ENCODE assay signal across 11 cellular contexts in genomic region chr5:31987985-31988710, GRCh38.
DNase-seq lines count a peak whose midpoint lies in the region; ATAC-seq and TF ChIP-seq lines count a peak whose summit lies in the region.
"Had no signal": no experiment of that assay in that cellular context is flagged by ENCODE, and none has a peak within 500 bp of the region (broad histone marks: within the 10 kb centered on the region; RNA-seq: fewer than 3 reads in every experiment).

No MANE protein-coding gene starts in this region.

- H3K4me1 Mint-ChIP-seq in H9 = peaks cover 33 to 43% of the 10 kb centered on the region in 2 experiments
- H3K4me1 Mint-ChIP-seq in stimulated activated effector memory CD8-positive, alpha-beta T cell treated with anti-CD3 and anti-CD28 coated beads, Interleukin-12 subunit alpha, Interleukin-12 subunit beta, amount 100 ng/mL, for 72 hours = no peaks in the 10 kb centered on the region

- no peak overlapping the region for H3K23ac ChIP-seq in H9 (ENCODE audit: insufficient read length, low read depth, low read length)

- H3K79me1 ChIP-seq in H9 (ENCODE audit: insufficient read depth, low read depth, low read length, poor library complexity, severe bottlenecking) = no peaks in the 10 kb centered on the region

- H3K27me3 Mint-ChIP-seq in H9 (ENCODE audit: low read depth) = no peaks in the 10 kb centered on the region

- no peak overlapping the region for H2AFZ ChIP-seq in H9 (ENCODE audit: low read length)

- H3K27me3 ChIP-seq in H9 (ENCODE audit: insufficient read depth, low read length) = no peaks in the 10 kb centered on the region

- no peak overlapping the region for H3K27ac ChIP-seq in H9 (ENCODE audit: insufficient read length, low read depth, low read length)

- H3K4me3 Mint-ChIP-seq in H9 = no peak overlapping the region
- no peak overlapping the region for H3K4me3 Mint-ChIP-seq in stimulated activated effector memory CD8-positive, alpha-beta T cell treated with anti-CD3 and anti-CD28 coated beads, Interleukin-12 subunit alpha, Interleukin-12 subunit beta, amount 100 ng/mL, for 72 hours

- no peak for DNase-seq in H9
- DNase-seq in fibroblast of peridontal ligament (ENCODE audit: extremely low read depth) = peak; percentile 97
- no peak for DNase-seq in stimulated activated effector memory CD8-positive, alpha-beta T cell treated with anti-CD3 and anti-CD28 coated beads, Interleukin-12 subunit alpha, Interleukin-12 subunit beta, amount 100 ng/mL, for 72 hours (ENCODE audit: low spot score in 2 of 2)
- no peak for DNase-seq in NCI-H748 treated with DMSO at 0.1 percent for 48 hours (lab: John Stamatoyannopoulos, UW)
- no peak for DNase-seq in NCI-H1436 treated with DMSO at 0.1 percent for 48 hours (lab: John Stamatoyannopoulos, UW)
- DNase-seq: amygdala; midbrain; small intestine; stimulated activated naive CD8-positive, alpha-beta T cell treated with anti-CD3 and anti-CD28 coated beads, Interleukin-15, Interleukin-2, amounts not matched to agents 100 U/mL and 50 U/mL, for 24 hours had no signal

- H2BK20ac ChIP-seq in H9 (ENCODE audit: low read depth, low read length, poor library complexity, severe bottlenecking) = no peak overlapping the region

- H3K27ac Mint-ChIP-seq in H9 = peak overlapping the region in 2 of 3 experiments; percentile 7 to 17; a peak in 2 of 7 replicates
- no peak overlapping the region for H3K27ac Mint-ChIP-seq in stimulated activated effector memory CD8-positive, alpha-beta T cell treated with anti-CD3 and anti-CD28 coated beads, Interleukin-12 subunit alpha, Interleukin-12 subunit beta, amount 100 ng/mL, for 72 hours

- H3K36me3 Mint-ChIP-seq in H9 (ENCODE audit: insufficient read depth in 1 of 3, low read depth in 3 of 3) = peaks cover 8 to 15% (median 13%) of the 10 kb centered on the region in 3 experiments
- no peaks in the 10 kb centered on the region for H3K36me3 Mint-ChIP-seq in stimulated activated effector memory CD8-positive, alpha-beta T cell treated with anti-CD3 and anti-CD28 coated beads, Interleukin-12 subunit alpha, Interleukin-12 subunit beta, amount 100 ng/mL, for 72 hours

- H3K4me1 ChIP-seq in H9 (ENCODE audit: insufficient read depth, low read length) = peaks cover 7% of the 10 kb centered on the region; the same call in 1 of the 2 replicates

- H3K79me2 ChIP-seq in H9 (ENCODE audit: insufficient read depth, low read length) = no peaks in the 10 kb centered on the region

- H3K9me3 ChIP-seq in H9 (ENCODE audit: control insufficient read depth, low read depth, low read length) = no peaks in the 10 kb centered on the region

- no peak overlapping the region for H2BK12ac ChIP-seq in H9 (ENCODE audit: insufficient read length, low read depth, low read length)

- no peak overlapping the region for H3K4me2 ChIP-seq in H9 (ENCODE audit: insufficient read depth, insufficient read length, low read length)

- no peak overlapping the region for H2BK5ac ChIP-seq in H9 (ENCODE audit: insufficient read length, low read length)

- no peak overlapping the region for H3K9ac ChIP-seq in H9 (ENCODE audit: extremely low read depth, insufficient read length, low read length)

- no peak overlapping the region for H3K14ac ChIP-seq in H9 (ENCODE audit: insufficient read depth, low read length)

- H3K9me3 Mint-ChIP-seq in H9 = peaks cover 9 to 10% of the 10 kb centered on the region in 2 experiments
- H3K9me3 Mint-ChIP-seq in stimulated activated effector memory CD8-positive, alpha-beta T cell treated with anti-CD3 and anti-CD28 coated beads, Interleukin-12 subunit alpha, Interleukin-12 subunit beta, amount 100 ng/mL, for 72 hours = peaks cover 3% of the 10 kb centered on the region

- no peak overlapping the region for H4K8ac ChIP-seq in H9 (replicated peaks; ENCODE audit: insufficient read length, low read depth, low read length)

- H4K91ac ChIP-seq in H9 (ENCODE audit: insufficient read length, low read depth, low read length) = no peak overlapping the region

- no peak overlapping the region for H2AK5ac ChIP-seq in H9 (ENCODE audit: insufficient read length, low read length)

- no peak overlapping the region for H2BK15ac ChIP-seq in H9 (ENCODE audit: low read depth, low read length)

- no peak overlapping the region for H3T11ph ChIP-seq in H9 (ENCODE audit: low read length)

- no peak for TF ChIP-seq CTCF in H9 (conservative IDR thresholded peaks at IDR 0.05)

- no CpG with 5 or more reads among the region's 7 CpGs for WGBS in H9 (ENCODE audit: extremely low coverage, insufficient read length, low lambda C conversion rate)

- H3K56ac ChIP-seq in H9 (ENCODE audit: insufficient read length, low read depth, low read length) = no peak overlapping the region

- no peak overlapping the region for H4K5ac ChIP-seq in H9 (ENCODE audit: insufficient read length, low read depth, low read length)

- ATAC-seq in SK-N-SH treated with all-trans-retinoic acid at 6 μM for 48 hours = peak; percentile 92
- peak; percentile 11 for ATAC-seq in stimulated activated effector memory CD8-positive, alpha-beta T cell treated with anti-CD3 and anti-CD28 coated beads, Interleukin-12 subunit alpha, Interleukin-12 subunit beta, amount 100 ng/mL, for 72 hours
- no peak for ATAC-seq in HG03521 (IDR thresholded peaks at IDR 0.05; ENCODE audit: unreplicated experiment)
- ATAC-seq: stimulated activated naive CD8-positive, alpha-beta T cell treated with anti-CD3 and anti-CD28 coated beads, Interleukin-15, Interleukin-2, amounts not matched to agents 100 U/mL and 50 U/mL, for 24 hours had no signal

- H3K18ac ChIP-seq in H9 (ENCODE audit: insufficient read length, low read depth, low read length) = no peak overlapping the region

- no peaks in the 10 kb centered on the region for H3K23me2 ChIP-seq in H9 (ENCODE audit: insufficient read length, low read depth, low read length, poor library complexity, severe bottlenecking)

- H3K4ac ChIP-seq in H9 (ENCODE audit: low read depth, low read length) = no peak overlapping the region

- no peaks in the 10 kb centered on the region for H4K20me1 ChIP-seq in H9 (ENCODE audit: control insufficient read depth, insufficient read depth, insufficient read length)

- H2BK120ac ChIP-seq in H9 (ENCODE audit: low read depth, low read length, poor library complexity, severe bottlenecking) = no peak overlapping the region

TF ChIP-seq in SK-N-SH treated with all-trans-retinoic acid at 6 μM for 48 hours, 23 proteins besides CTCF, POLR2A, EP300 and RAD21:
- no peak for TF ChIP-seq RARB (CRISPR knock-in tag; IDR thresholded peaks at IDR 0.05)
- TF ChIP-seq ISL1 (CRISPR knock-in tag; IDR thresholded peaks at IDR 0.05) = peak; percentile 23; the same call in 1 of the 2 replicates
- peak; percentile 20; the same call in 1 of the 2 replicates for TF ChIP-seq CREB5 (CRISPR knock-in tag; IDR thresholded peaks at IDR 0.05; ENCODE audit: low read depth)
